9 cellular contexts compared by ENCODE assay signal in the genomic region with DNA sequence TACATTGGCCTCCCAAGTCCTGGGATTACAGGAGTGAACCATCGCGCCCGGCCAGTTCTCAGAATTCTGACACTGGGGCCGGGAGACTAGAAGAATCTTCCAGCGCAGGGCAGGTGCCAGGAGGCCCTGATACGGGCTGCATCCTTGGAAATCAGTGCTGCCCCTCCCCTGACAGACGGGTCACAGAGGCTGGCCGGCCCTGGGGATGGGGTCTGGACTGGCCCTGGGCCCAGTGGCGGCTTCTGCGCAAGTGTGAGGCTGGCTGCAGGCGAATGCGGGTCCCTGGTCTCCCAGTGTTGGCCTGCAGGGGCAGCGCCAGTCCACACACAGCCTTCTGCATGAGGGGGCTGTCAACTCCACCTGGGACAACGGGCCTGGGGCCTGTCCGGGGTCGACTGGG. TPM values are rescaled to one million over a fixed set of nuclear protein-coding genes. Genes with fewer than 3 reads are reported as not detected.
DNase-seq lines count a peak whose midpoint lies in the region; ATAC-seq, FAIRE-seq and TF ChIP-seq lines count a peak whose summit lies in the region.
"Had no signal": no experiment of that assay in that cellular context is flagged by ENCODE, and none has a peak within 500 bp of the region (broad histone marks: within the 10 kb centered on the region; RNA-seq: fewer than 3 reads in every experiment).

No MANE protein-coding gene starts in this region.

- no peaks in the 10 kb centered on the region for H3F3A ChIP-seq in neural cell (ENCODE audit: insufficient read depth, low read length, poor library complexity, severe bottlenecking)

- H3K9ac ChIP-seq in BLaER1 (no peak overlapping the region), neural cell (ENCODE audit: low read length) (no peak overlapping the region)

- H4K20me1 ChIP-seq in BLaER1 (peaks cover 36% of the 10 kb centered on the region), neural cell (ENCODE audit: insufficient read depth) (no peaks in the 10 kb centered on the region)

- peak; percentile 19 for TF ChIP-seq CTCF in neural cell (IDR thresholded peaks at IDR 0.05; ENCODE audit: poor library complexity, severe bottlenecking)

- no peak for FAIRE-seq in GM12892 (lab: Jason Lieb, UNC)
- FAIRE-seq: keratinocyte had no signal

- peaks cover 43% of the 10 kb centered on the region for H3K4me1 ChIP-seq in BLaER1

- H3K27me3 ChIP-seq in BLaER1 (no peaks in the 10 kb centered on the region), neural cell (ENCODE audit: insufficient read depth, low read depth, low read length) (no peaks in the 10 kb centered on the region)

- H3K9me3 ChIP-seq in BLaER1 (no peaks in the 10 kb centered on the region), neural cell (ENCODE audit: low read length) (no peaks in the 10 kb centered on the region)

- no peak for TF ChIP-seq POLR2A in GM12892 (IDR thresholded peaks at IDR 0.05; ENCODE audit: low read depth, low read length)

- no peak for TF ChIP-seq RAD21 in neural cell (conservative IDR thresholded peaks at IDR 0.05)

- ATAC-seq in central memory CD8-positive, alpha-beta T cell (replicated peaks; ENCODE audit: extremely low read depth, poor library complexity, severe bottlenecking), result no peak
- ATAC-seq in GM18868 (IDR thresholded peaks at IDR 0.05; ENCODE audit: unreplicated experiment) (no peak), GM19467 (IDR thresholded peaks at IDR 0.05; ENCODE audit: unreplicated experiment) (no peak), HG02571 (IDR thresholded peaks at IDR 0.05; ENCODE audit: unreplicated experiment) (no peak)

- H2AFZ ChIP-seq in neural cell (ENCODE audit: low read depth, low read length), result no peak overlapping the region

- peak overlapping the region; percentile 88 for H3K4me2 ChIP-seq in BLaER1
- no peak overlapping the region for H3K4me2 ChIP-seq in neural cell (ENCODE audit: low read length)

- no peak for DNase-seq in central memory CD8-positive, alpha-beta T cell (ENCODE audit: low spot score in 2 of 2)
- DNase-seq in GM12892 (ENCODE audit: insufficient read length), result no peak

- H3K4me3 ChIP-seq in BLaER1 (no peak overlapping the region), neural cell (ENCODE audit: low read length) (no peak overlapping the region)

- H3K4me3 Mint-ChIP-seq in IgD-negative memory B cell, result peak overlapping the region in 3 of 4 donors; percentile 66 to 93 (median 83)
- peak overlapping the region; percentile 72 for H3K4me3 Mint-ChIP-seq in central memory CD8-positive, alpha-beta T cell

- no peaks in the 10 kb centered on the region for H3K9me2 ChIP-seq in neural cell (ENCODE audit: insufficient read depth, low read length)

- no peak for TF ChIP-seq EP300 in neural cell (conservative IDR thresholded peaks at IDR 0.05; ENCODE audit: poor library complexity, severe bottlenecking)

- no peaks in the 10 kb centered on the region for H3K27me3 Mint-ChIP-seq in IgD-negative memory B cell
- no peaks in the 10 kb centered on the region for H3K27me3 Mint-ChIP-seq in central memory CD8-positive, alpha-beta T cell

- H3K36me3 Mint-ChIP-seq in IgD-negative memory B cell, result no peaks in the 10 kb centered on the region
- peaks cover 8% of the 10 kb centered on the region for H3K36me3 Mint-ChIP-seq in central memory CD8-positive, alpha-beta T cell (ENCODE audit: insufficient read depth)

- no peaks in the 10 kb centered on the region for H3K9me3 Mint-ChIP-seq in IgD-negative memory B cell
- H3K9me3 Mint-ChIP-seq in central memory CD8-positive, alpha-beta T cell, result no peaks in the 10 kb centered on the region

- peaks cover 11 to 16% (median 11%) of the 10 kb centered on the region in 3 donors for H3K4me1 Mint-ChIP-seq in IgD-negative memory B cell
- peaks cover 7% of the 10 kb centered on the region for H3K4me1 Mint-ChIP-seq in central memory CD8-positive, alpha-beta T cell

- peaks cover 8% of the 10 kb centered on the region for H3K79me2 ChIP-seq in neural cell (replicated peaks; ENCODE audit: insufficient read depth, low read length)

- H3K27ac ChIP-seq in BLaER1 (peak overlapping the region; percentile 83; the same call in 1 of the 2 replicates), neural cell (ENCODE audit: low read length) (no peak overlapping the region)

- H3K27ac Mint-ChIP-seq in IgD-negative memory B cell, result peak overlapping the region in 2 of 3 donors; percentile 39 to 76
- no peak overlapping the region for H3K27ac Mint-ChIP-seq in central memory CD8-positive, alpha-beta T cell (ENCODE audit: low read depth)

- H3K36me3 ChIP-seq in BLaER1 (peaks cover 22% of the 10 kb centered on the region), neural cell (ENCODE audit: insufficient read depth, low read length) (no peaks in the 10 kb centered on the region)

TF ChIP-seq in neural cell, 6 proteins besides CTCF, POLR2A, EP300 and RAD21:
- TF ChIP-seq, protein P1, sequence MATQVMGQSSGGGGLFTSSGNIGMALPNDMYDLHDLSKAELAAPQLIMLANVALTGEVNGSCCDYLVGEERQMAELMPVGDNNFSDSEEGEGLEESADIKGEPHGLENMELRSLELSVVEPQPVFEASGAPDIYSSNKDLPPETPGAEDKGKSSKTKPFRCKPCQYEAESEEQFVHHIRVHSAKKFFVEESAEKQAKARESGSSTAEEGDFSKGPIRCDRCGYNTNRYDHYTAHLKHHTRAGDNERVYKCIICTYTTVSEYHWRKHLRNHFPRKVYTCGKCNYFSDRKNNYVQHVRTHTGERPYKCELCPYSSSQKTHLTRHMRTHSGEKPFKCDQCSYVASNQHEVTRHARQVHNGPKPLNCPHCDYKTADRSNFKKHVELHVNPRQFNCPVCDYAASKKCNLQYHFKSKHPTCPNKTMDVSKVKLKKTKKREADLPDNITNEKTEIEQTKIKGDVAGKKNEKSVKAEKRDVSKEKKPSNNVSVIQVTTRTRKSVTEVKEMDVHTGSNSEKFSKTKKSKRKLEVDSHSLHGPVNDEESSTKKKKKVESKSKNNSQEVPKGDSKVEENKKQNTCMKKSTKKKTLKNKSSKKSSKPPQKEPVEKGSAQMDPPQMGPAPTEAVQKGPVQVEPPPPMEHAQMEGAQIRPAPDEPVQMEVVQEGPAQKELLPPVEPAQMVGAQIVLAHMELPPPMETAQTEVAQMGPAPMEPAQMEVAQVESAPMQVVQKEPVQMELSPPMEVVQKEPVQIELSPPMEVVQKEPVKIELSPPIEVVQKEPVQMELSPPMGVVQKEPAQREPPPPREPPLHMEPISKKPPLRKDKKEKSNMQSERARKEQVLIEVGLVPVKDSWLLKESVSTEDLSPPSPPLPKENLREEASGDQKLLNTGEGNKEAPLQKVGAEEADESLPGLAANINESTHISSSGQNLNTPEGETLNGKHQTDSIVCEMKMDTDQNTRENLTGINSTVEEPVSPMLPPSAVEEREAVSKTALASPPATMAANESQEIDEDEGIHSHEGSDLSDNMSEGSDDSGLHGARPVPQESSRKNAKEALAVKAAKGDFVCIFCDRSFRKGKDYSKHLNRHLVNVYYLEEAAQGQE (IDR thresholded peaks at IDR 0.05; ENCODE audit: borderline replicate concordance), result no peak
- TF ChIP-seq SMC3 (conservative IDR thresholded peaks at IDR 0.05; ENCODE audit: poor library complexity), result no peak
- no peak for TF ChIP-seq EZH2 (IDR thresholded peaks at IDR 0.05; ENCODE audit: borderline replicate concordance, insufficient read depth, low read length, poor library complexity, severe bottlenecking)
- TF ChIP-seq POLR2AphosphoS5 (IDR thresholded peaks at IDR 0.05), result no peak
- no peak for TF ChIP-seq TAF1 (IDR thresholded peaks at IDR 0.05; ENCODE audit: low read depth)
- no peak for TF ChIP-seq MXI1 (conservative IDR thresholded peaks at IDR 0.05; ENCODE audit: poor library complexity, severe bottlenecking)

RNA-seq across cellular contexts. Expression of gene TBC1D9B, which starts 0.8 kb away (rescaled TPM):
- polyA plus RNA-seq in IgD-negative memory B cell, result 57.2 TPM
- 50.7 and 84.2 TPM in 2 replicates for polyA plus RNA-seq in neural cell
- polyA minus RNA-seq in neural cell, result 65.1 and 80.3 TPM in 2 replicates
- 35.9 TPM for polyA plus RNA-seq in GM12892 (2012; ENCODE audit: missing spikeins)

RNA-seq across cellular contexts. Expression of gene MRNIP, which starts 49.9 kb away (rescaled TPM):
- polyA plus RNA-seq in IgD-negative memory B cell, result 26.2 TPM
- 121 and 155 TPM in 2 replicates for polyA plus RNA-seq in neural cell
- polyA minus RNA-seq in neural cell, result 56.0 and 59.3 TPM in 2 replicates
- 23.3 TPM for polyA plus RNA-seq in GM12892 (2012; ENCODE audit: missing spikeins)
